In the genomic region with DNA sequence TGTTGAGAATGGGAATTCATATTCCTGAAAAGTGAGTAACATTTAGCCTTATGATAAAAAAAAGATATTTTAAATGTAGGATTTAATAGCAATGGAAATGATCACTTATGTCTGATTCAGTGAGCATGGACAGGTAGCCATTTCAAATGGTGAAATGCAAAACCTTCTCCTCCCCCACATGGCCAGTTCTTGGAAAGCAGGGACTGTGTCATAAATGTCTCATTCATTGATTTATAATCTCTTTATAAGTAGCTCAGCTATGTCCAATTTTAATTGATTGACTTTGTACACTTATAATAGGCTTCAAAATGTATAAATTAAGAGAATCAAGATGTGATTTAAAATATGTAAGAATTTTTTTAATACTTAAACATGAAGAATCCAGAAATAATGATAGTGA, we compare ENCODE assay signal across 23 cellular contexts.
"Had no signal": no experiment of that assay in that cellular context is flagged by ENCODE, and none has a peak within 500 bp of the region (broad histone marks: within the 10 kb centered on the region; RNA-seq: fewer than 3 reads in every experiment).

No MANE protein-coding gene starts in this region.

- H3K27ac ChIP-seq: breast epithelium, PC-9 had no signal

- ATAC-seq: activated CD4-positive, CD25-positive, alpha-beta regulatory T cell treated with anti-CD3 and anti-CD28 coated beads, Interleukin-2, amount 50 U/mL, for 24 hours; activated CD8-positive, alpha-beta T cell treated with anti-CD3 and anti-CD28 coated beads, Interleukin-2, amount 10 ng/mL, durations not matched to agents 7 days and 5 days; activated naive CD4-positive, alpha-beta T cell treated with anti-CD3 and anti-CD28 coated beads, Interleukin-2, amount 50 U/mL, for 72 hours had no signal

- DNase-seq: activated CD4-positive, alpha-beta T cell treated with anti-CD3 and anti-CD28 coated beads for 4 hours; activated CD4-positive, alpha-beta T cell treated with anti-CD3 and anti-CD28 coated beads, Interleukin-2, amount 50 U/mL, for 4 hours; activated CD8-positive, alpha-beta memory T cell treated with anti-CD3 and anti-CD28 coated beads, Interleukin-2, amount 50 U/mL, for 48 hours; activated CD8-positive, alpha-beta T cell treated with anti-CD3 and anti-CD28 coated beads, Interleukin-2, amount 10 ng/mL, durations not matched to agents 7 days and 5 days; activated T-cell treated with anti-CD3 and anti-CD28 coated beads, Interleukin-2, amount 50 U/mL, for 1 hour; amygdala; central memory CD4-positive, alpha-beta T cell; KBM-7; NCI-H1048; NCI-H146; NCI-H187 treated with DMSO at 0.1 percent for 48 hours; NCI-H2081 treated with DMSO at 0.1 percent for 48 hours; NCI-H2171 treated with DMSO at 0.1 percent for 48 hours; NCI-H345; NCI-H510A; NCI-H526 treated with DMSO at 0.1 percent for 48 hours; PC-9; SHP77 treated with DMSO at 0.1 percent for 48 hours; T-helper 2 cell; T1000 had no signal
